In the genomic region with DNA sequence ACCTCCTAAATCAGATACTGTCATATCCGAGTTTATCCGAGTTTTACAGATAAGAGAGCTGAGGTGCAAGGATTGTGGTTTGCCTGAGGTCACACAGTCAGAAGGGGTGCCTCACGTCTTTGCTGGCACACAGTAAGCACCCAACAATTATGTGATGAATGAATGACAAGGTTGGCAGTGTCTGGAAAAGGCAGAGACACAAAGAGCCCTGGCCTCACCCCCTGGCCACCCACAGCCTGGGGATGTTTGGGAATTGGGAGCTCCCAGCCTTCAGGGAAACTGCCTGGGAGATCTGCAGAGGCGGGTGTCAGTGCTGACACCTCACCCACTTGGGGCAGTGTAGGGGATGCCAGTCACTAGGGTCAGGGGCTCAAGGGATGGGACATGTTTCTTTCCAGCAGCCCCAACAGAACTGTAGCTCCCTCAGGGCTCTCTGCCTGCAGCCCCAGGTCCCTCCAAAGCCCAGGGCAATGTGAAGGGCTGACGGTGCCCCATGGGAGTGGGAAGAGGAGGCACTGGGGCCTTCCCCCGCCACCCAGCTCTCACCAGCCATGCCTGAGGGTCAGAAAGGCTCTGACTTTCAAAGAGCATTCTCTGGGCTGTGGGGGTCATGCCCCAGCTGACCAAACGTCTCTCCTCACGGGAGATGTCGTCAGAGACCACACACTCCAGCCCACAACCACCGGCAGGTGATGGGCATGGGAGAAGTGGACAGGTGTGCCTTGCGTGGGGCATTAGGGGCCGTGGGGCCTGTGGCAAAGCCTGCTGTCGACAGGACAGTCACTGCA, we compare ENCODE assay signal across 20 cellular contexts.
A peak's percentile ranks its signal among the peaks of the same experiment; 100 is the strongest.
DNase-seq lines count a peak whose midpoint lies in the region; ATAC-seq, FAIRE-seq and TF ChIP-seq lines count a peak whose summit lies in the region.
"Had no signal": no experiment of that assay in that cellular context is flagged by ENCODE, and none has a peak within 500 bp of the region (broad histone marks: within the 10 kb centered on the region; RNA-seq: fewer than 3 reads in every experiment).

No MANE protein-coding gene starts in this region.

- H2BK5ac ChIP-seq in H1 (ENCODE audit: low read depth, low read length) (no peak overlapping the region), neuronal stem cell (ENCODE audit: low read length) (peak overlapping the region; percentile 100)

- peaks cover 3% of the 10 kb centered on the region for H3K79me2 ChIP-seq in PC-3 (ENCODE audit: low read length)
- H3K79me2 ChIP-seq in H1 (ENCODE audit: control insufficient read depth in 1 of 2, insufficient read depth in 2 of 2, low read length in 2 of 2) = no peaks in the 10 kb centered on the region

- TF ChIP-seq EP300 in H1 (IDR thresholded peaks at IDR 0.05; ENCODE audit: borderline replicate concordance in 1 of 2, low read depth in 2 of 2, low read length in 2 of 2) = no peak

- H3K4me2 ChIP-seq in BLaER1 (peak overlapping the region; percentile 24), PC-3 (ENCODE audit: low read length) (peak overlapping the region; percentile 19; the same call in 1 of the 2 replicates), H1 (ENCODE audit: insufficient read depth in 1 of 2, low read depth in 2 of 2, low read length in 2 of 2) (no peak overlapping the region), neuronal stem cell (ENCODE audit: insufficient read depth, low read length, poor library complexity, severe bottlenecking) (no peak overlapping the region)

- peak; percentile 39 for ATAC-seq in PC-3
- no peak for ATAC-seq in activated CD4-positive, CD25-positive, alpha-beta regulatory T cell treated with anti-CD3 and anti-CD28 coated beads, Interleukin-2, amount 50 U/mL, for 24 hours
- ATAC-seq: CD8-positive, alpha-beta T cell; naive thymus-derived CD8-positive, alpha-beta T cell; T-helper 17 cell had no signal

- TF ChIP-seq RAD21 in H1 (IDR thresholded peaks at IDR 0.05 in 1 of 2, conservative IDR thresholded peaks at IDR 0.05 in 1 of 2; ENCODE audit: low read depth in 2 of 2, low read length in 2 of 2) = no peak

- DNase-seq in PC-3 (peak; percentile 74), H1 (ENCODE audit: low read depth in 1 of 2, low spot score in 2 of 2) (no peak), neuronal stem cell (ENCODE audit: low spot score) (no peak), SW480 (ENCODE audit: low spot score) (no peak), NCI-H69 (lab: John Stamatoyannopoulos, UW) (no peak), HK-2 (ENCODE audit: unreplicated experiment) (no peak)
- DNase-seq: activated CD4-positive, alpha-beta memory T cell treated with anti-CD3 and anti-CD28 coated beads for 36 hours; activated naive CD4-positive, alpha-beta T cell treated with anti-CD3 and anti-CD28 coated beads for 36 hours; activated T-cell treated with anti-CD3 and anti-CD28 coated beads for 4 hours; CD8-positive, alpha-beta T cell; NCI-H524; SHP77; T-helper 17 cell; WERI-Rb-1 had no signal

- H3K9me3 ChIP-seq in BLaER1 = no peaks in the 10 kb centered on the region
- H3K9me3 ChIP-seq in PC-3 (ENCODE audit: low read length) = no peaks in the 10 kb centered on the region
- H3K9me3 ChIP-seq in H1 (ENCODE audit: insufficient read depth in 2 of 2, low read depth in 1 of 2, low read length in 1 of 2) = no peaks in the 10 kb centered on the region
- H3K9me3 ChIP-seq in neuronal stem cell (replicated peaks in 1 of 2; ENCODE audit: control insufficient read depth in 2 of 2, insufficient read depth in 1 of 2, low read depth in 1 of 2, low read length in 2 of 2) = peaks cover 0 to 3% of the 10 kb centered on the region in 2 donors
- H3K9me3 ChIP-seq: uterus had no signal

- CTCF ChIA-PET in PC-3 (lab: Charles Lee) (interaction anchor here (0.6 kb wide), 1 partner anchor 45 kb away, joined by 3 read pairs; no protein-coding TSS in a partner anchor), H1 (lab: Charles Lee; ENCODE audit: partially characterized antibody) (interaction anchor here (0.6 to 2.3 kb wide), 12 partner anchors 13 to 211 kb away, joined by 3 to 8 read pairs (median 3); no protein-coding TSS in a partner anchor)

- H3K27me3 ChIP-seq in BLaER1 (no peaks in the 10 kb centered on the region), PC-3 (ENCODE audit: low read length) (no peaks in the 10 kb centered on the region), H1 (replicated peaks in 1 of 4; ENCODE audit: control insufficient read depth in 3 of 4, extremely low read depth in 1 of 4, insufficient read depth in 3 of 4, low read length in 3 of 4) (peaks cover 0 to 11% (median 3%) of the 10 kb centered on the region in 4 experiments; a peak in 3 of 7 replicates), neuronal stem cell (ENCODE audit: control insufficient read depth in 3 of 3, insufficient read depth in 3 of 3, low read depth in 1 of 3, low read length in 3 of 3) (no peaks in the 10 kb centered on the region)
- H3K27me3 ChIP-seq: uterus had no signal

- peak overlapping the region; percentile 24; the same call in 1 of the 2 replicates for H3K27ac ChIP-seq in BLaER1
- peak overlapping the region; percentile 98 for H3K27ac ChIP-seq in PC-3 (ENCODE audit: low read length)
- H3K27ac ChIP-seq in H1 (ENCODE audit: low read depth, low read length) = no peak overlapping the region
- peak overlapping the region; percentile 82 for H3K27ac ChIP-seq in neuronal stem cell (replicated peaks; ENCODE audit: low read length)
- H3K27ac ChIP-seq: uterus, WERI-Rb-1 had no signal

- 93% methylated on average over 13 of the region's 13 CpGs; no CpG with 5 or more reads in 1 of the 2 experiments for WGBS in H1 (ENCODE audit: extremely low coverage in 1 of 2, insufficient coverage in 1 of 2, insufficient read length in 1 of 2, insufficient replicate concordance in 2 of 2, low coverage in 1 of 2, low lambda C conversion rate in 2 of 2, missing lambda C conversion rate in 1 of 2), 2 experiments
- no CpG with 5 or more reads among the region's 13 CpGs for WGBS in neuronal stem cell (ENCODE audit: extremely low coverage in 2 of 2, insufficient read length in 2 of 2, insufficient replicate concordance in 1 of 2), 2 donors

- peaks cover 26% of the 10 kb centered on the region for H3K4me1 ChIP-seq in BLaER1
- peaks cover 55% of the 10 kb centered on the region for H3K4me1 ChIP-seq in PC-3 (ENCODE audit: insufficient read depth, low read length)
- peaks cover 0 to 13% (median 3%) of the 10 kb centered on the region in 4 experiments; a peak in 3 of 7 replicates for H3K4me1 ChIP-seq in H1 (replicated peaks in 1 of 4; ENCODE audit: control insufficient read depth in 3 of 4, insufficient read depth in 4 of 4, low read length in 3 of 4)
- H3K4me1 ChIP-seq in neuronal stem cell (ENCODE audit: control insufficient read depth in 2 of 2, insufficient read depth in 1 of 2, low read depth in 1 of 2, low read length in 2 of 2) = peaks cover 14 to 47% of the 10 kb centered on the region in 2 donors

- POLR2A ChIA-PET in PC-3 (lab: Charles Lee; ENCODE audit: unreplicated experiment) (no interaction called here), H1 (lab: Charles Lee; ENCODE audit: partially characterized antibody) (interaction anchor here (1.1 to 1.4 kb wide), 3 partner anchors 32 to 45 kb away, joined by 3 to 5 read pairs (median 3); no protein-coding TSS in a partner anchor)

- H2BK20ac ChIP-seq in H1 (ENCODE audit: low read length) = no peak overlapping the region

- no peaks in the 10 kb centered on the region for H3K9me2 ChIP-seq in PC-3 (replicated peaks; ENCODE audit: low read length)

- no peak for FAIRE-seq in H1 (lab: Jason Lieb, UNC)
- FAIRE-seq: astrocyte, HTR-8/SVneo had no signal

- H2BK15ac ChIP-seq in H1 (ENCODE audit: low read length) (0 out of 2 replicates have a peak overlapping the region, but pooled peaks have one; percentile 74), neuronal stem cell (ENCODE audit: low read length) (peak overlapping the region; percentile 99)

- H3K56ac ChIP-seq in H1 (replicated peaks; ENCODE audit: insufficient read length, low read depth, low read length) = no peak overlapping the region

- H3K4me3 ChIP-seq in BLaER1 (no peak overlapping the region), PC-3 (ENCODE audit: low read length) (no peak overlapping the region), H1 (ENCODE audit: extremely low read depth in 1 of 4, insufficient read depth in 2 of 4, low read depth in 3 of 4, low read length in 4 of 4) (no peak overlapping the region; a peak in 1 of 8 replicates), neuronal stem cell (ENCODE audit: low read length in 2 of 2) (peak overlapping the region in 1 of 2 donors; percentile 52)
- H3K4me3 ChIP-seq: uterus had no signal

- H2BK12ac ChIP-seq in H1 (ENCODE audit: low read depth, low read length) = no peak overlapping the region; the same call in 1 of the 2 replicates
- H2BK12ac ChIP-seq in neuronal stem cell (ENCODE audit: low read length) = peak overlapping the region; percentile 99

- intact Hi-C loops in PC-3 (cut with micrococcal nuclease) = no loop called here

- no peaks in the 10 kb centered on the region for H3K36me3 ChIP-seq in BLaER1
- no peaks in the 10 kb centered on the region for H3K36me3 ChIP-seq in PC-3 (ENCODE audit: low read depth, low read length)
- H3K36me3 ChIP-seq in H1 (ENCODE audit: control insufficient read depth in 2 of 4, insufficient read depth in 4 of 4, low read length in 3 of 4) = no peaks in the 10 kb centered on the region
- no peaks in the 10 kb centered on the region for H3K36me3 ChIP-seq in neuronal stem cell (replicated peaks in 1 of 2; ENCODE audit: control insufficient read depth in 2 of 2, insufficient read depth in 2 of 2, low read length in 2 of 2)
- H3K36me3 ChIP-seq: uterus, WERI-Rb-1 had no signal

- H2BK120ac ChIP-seq in H1 (replicated peaks; ENCODE audit: low read depth, low read length) (no peak overlapping the region), neuronal stem cell (ENCODE audit: low read depth, low read length) (peak overlapping the region; percentile 83)

- H4K20me1 ChIP-seq in BLaER1 (no peaks in the 10 kb centered on the region), PC-3 (ENCODE audit: low read length) (no peaks in the 10 kb centered on the region), H1 (replicated peaks in 1 of 2; ENCODE audit: control insufficient read depth in 1 of 2, insufficient read depth in 2 of 2, low read length in 2 of 2) (no peaks in the 10 kb centered on the region)

- H3F3A ChIP-seq in PC-3 (ENCODE audit: low read length, unreplicated experiment) = no peaks in the 10 kb centered on the region

- no peak overlapping the region for H3K14ac ChIP-seq in H1 (ENCODE audit: insufficient read length)
- H3K14ac ChIP-seq in neuronal stem cell (ENCODE audit: low read length) = peak overlapping the region; percentile 32

- H4K5ac ChIP-seq in H1 (ENCODE audit: insufficient read length, low read depth, low read length) = no peak overlapping the region

- no peak overlapping the region for H3K4ac ChIP-seq in H1 (replicated peaks; ENCODE audit: insufficient read length, low read depth, low read length)
- H3K4ac ChIP-seq in neuronal stem cell (ENCODE audit: low read length) = peak overlapping the region; percentile 99

- H4K8ac ChIP-seq in H1 (ENCODE audit: extremely low read depth, insufficient read depth, low read length) = no peak overlapping the region
- no peak overlapping the region for H4K8ac ChIP-seq in neuronal stem cell (ENCODE audit: low read depth, low read length)

- no peaks in the 10 kb centered on the region for H3K79me1 ChIP-seq in H1 (ENCODE audit: low read depth, low read length)
- peaks cover 2% of the 10 kb centered on the region for H3K79me1 ChIP-seq in neuronal stem cell (ENCODE audit: low read depth, low read length)

- H2AFZ ChIP-seq in PC-3 (ENCODE audit: low read length) (no peak overlapping the region), H1 (ENCODE audit: low read length) (no peak overlapping the region), neuronal stem cell (ENCODE audit: low read length) (no peak overlapping the region)

- no peak for TF ChIP-seq POLR2A in H1 (IDR thresholded peaks at IDR 0.05; ENCODE audit: control extremely low read depth in 1 of 2, low read depth in 2 of 2, low read length in 2 of 2)

- no peak overlapping the region for H3K9ac ChIP-seq in BLaER1
- H3K9ac ChIP-seq in PC-3 (ENCODE audit: low read length) = peak overlapping the region; percentile 39
- no peak overlapping the region for H3K9ac ChIP-seq in H1 (replicated peaks in 1 of 4; ENCODE audit: extremely low read depth in 1 of 4, low read depth in 3 of 4, low read length in 3 of 4)
- no peak overlapping the region for H3K9ac ChIP-seq in neuronal stem cell (ENCODE audit: low read depth, low read length, poor library complexity)

- TF ChIP-seq CTCF in PC-3 (conservative IDR thresholded peaks at IDR 0.05; ENCODE audit: low read depth, low read length) (no peak), H1 (IDR thresholded peaks at IDR 0.05; ENCODE audit: control extremely low read depth in 1 of 3, insufficient read depth in 1 of 3, low read depth in 1 of 3, low read length in 3 of 3) (no peak)

- no peak overlapping the region for H3K23ac ChIP-seq in H1 (ENCODE audit: insufficient read length)
- H3K23ac ChIP-seq in neuronal stem cell (ENCODE audit: low read depth, low read length, poor library complexity) = no peak overlapping the region

- no TSS peak for BruUV-seq in PC-3 (replicated peaks; lab: Mats Ljungman, UMichigan)

- H2AK5ac ChIP-seq in H1 (ENCODE audit: low read depth, low read length) = no peak overlapping the region
- H2AK5ac ChIP-seq in neuronal stem cell (ENCODE audit: low read depth, low read length) = peak overlapping the region; percentile 96

- H4K91ac ChIP-seq in H1 (replicated peaks; ENCODE audit: insufficient read length, low read length) = peak overlapping the region; percentile 52
- peak overlapping the region; percentile 75 for H4K91ac ChIP-seq in neuronal stem cell (ENCODE audit: low read depth, low read length, poor library complexity)

- H3K18ac ChIP-seq in H1 (ENCODE audit: extremely low read depth, low read length) (peak overlapping the region; percentile 27; the same call in 1 of the 2 replicates), neuronal stem cell (ENCODE audit: low read length) (peak overlapping the region; percentile 96)

- no peaks in the 10 kb centered on the region for H3K23me2 ChIP-seq in H1 (ENCODE audit: low read depth, low read length)

Comparison
In these comparisons a context has a peak if more than half of its experiments do, and no peak if none do; other contexts are left out.
1. H3K4me2 ChIP-seq: peak in BLaER1 (single experiment) and PC-3 (single experiment); none in H1 (0 of 2) and neuronal stem cell (single experiment).